ENCODE assay signal across 29 cellular contexts in genomic region chr1:239601108-239601507, GRCh38.
"Had no signal": no experiment of that assay in that cellular context is flagged by ENCODE, and none has a peak within 500 bp of the region (broad histone marks: within the 10 kb centered on the region; RNA-seq: fewer than 3 reads in every experiment).

No MANE protein-coding gene starts in this region.

- ATAC-seq: stimulated activated effector memory CD8-positive, alpha-beta T cell treated with anti-CD3 and anti-CD28 coated beads, Interleukin-12 subunit alpha, Interleukin-12 subunit beta, amount 100 ng/mL, for 72 hours; stimulated activated memory B cell treated with anti-CD40 and anti-IgM and Interleukin-4, amounts not matched to agents 10 μg/mL and 1 μg/mL and 100 μg/mL, for 72 hours; stimulated activated naive B cell treated with anti-CD40 and anti-IgM and Interleukin-4, amounts not matched to agents 10 μg/mL and 1 μg/mL and 100 μg/mL, for 72 hours; stimulated activated naive CD8-positive, alpha-beta T cell treated with anti-CD3 and anti-CD28 coated beads, Interleukin-15, amount 100 ng/mL, for 72 hours; stimulated activated naive CD8-positive, alpha-beta T cell treated with anti-CD3 and anti-CD28 coated beads, Interleukin-15, Interleukin-2, amounts not matched to agents 100 U/mL and 50 U/mL, for 24 hours; upper lobe of right lung had no signal

- H3K27ac ChIP-seq: stomach, suprapubic skin, testis, thoracic aorta, thyroid gland, tibial artery, tibial nerve, transverse colon, upper lobe of left lung, upper lobe of right lung, uterus, vagina had no signal

- H3K9me3 Mint-ChIP-seq: stimulated activated effector memory CD8-positive, alpha-beta T cell treated with anti-CD3 and anti-CD28 coated beads, Interleukin-12 subunit alpha, Interleukin-12 subunit beta, amount 100 ng/mL, for 72 hours; type B pancreatic cell had no signal

- H3K27ac Mint-ChIP-seq: stimulated activated effector memory CD8-positive, alpha-beta T cell treated with anti-CD3 and anti-CD28 coated beads, Interleukin-12 subunit alpha, Interleukin-12 subunit beta, amount 100 ng/mL, for 72 hours; stimulated activated memory B cell treated with anti-CD40 and anti-IgM and Interleukin-4, amounts not matched to agents 10 μg/mL and 1 μg/mL and 100 μg/mL, for 72 hours; stimulated activated naive B cell treated with anti-CD40 and anti-IgM and Interleukin-4, amounts not matched to agents 10 μg/mL and 1 μg/mL and 100 μg/mL, for 72 hours; stimulated activated naive CD8-positive, alpha-beta T cell treated with anti-CD3 and anti-CD28 coated beads, Interleukin-15, amount 100 ng/mL, for 72 hours; stimulated activated naive CD8-positive, alpha-beta T cell treated with anti-CD3 and anti-CD28 coated beads, Interleukin-15, Interleukin-2, amounts not matched to agents 100 ng/mL and 50 ng/mL, for 24 hours; type B pancreatic cell had no signal

- H3K4me3 Mint-ChIP-seq: stimulated activated effector memory CD8-positive, alpha-beta T cell treated with anti-CD3 and anti-CD28 coated beads, Interleukin-12 subunit alpha, Interleukin-12 subunit beta, amount 100 ng/mL, for 72 hours; stimulated activated memory B cell treated with anti-CD40 and anti-IgM and Interleukin-4, amounts not matched to agents 10 μg/mL and 1 μg/mL and 100 μg/mL, for 72 hours; stimulated activated naive B cell treated with anti-CD40 and anti-IgM and Interleukin-4, amounts not matched to agents 10 μg/mL and 1 μg/mL and 100 μg/mL, for 72 hours; stimulated activated naive CD8-positive, alpha-beta T cell treated with anti-CD3 and anti-CD28 coated beads, Interleukin-15, amount 100 ng/mL, for 72 hours; stimulated activated naive CD8-positive, alpha-beta T cell treated with anti-CD3 and anti-CD28 coated beads, Interleukin-15, Interleukin-2, amounts not matched to agents 100 ng/mL and 50 ng/mL, for 24 hours; type B pancreatic cell had no signal

- H3K36me3 ChIP-seq: stomach, suprapubic skin, thoracic aorta, thyroid gland, tibial artery, tibial nerve, transverse colon, upper lobe of left lung, upper lobe of right lung, uterus, vagina had no signal

- H3K4me3 ChIP-seq: stomach, suprapubic skin, testis, thoracic aorta, thyroid gland, tibial artery, tibial nerve, transverse colon, upper lobe of left lung, upper lobe of right lung, uterus, vagina had no signal

- H3K4me1 Mint-ChIP-seq: stimulated activated effector memory CD8-positive, alpha-beta T cell treated with anti-CD3 and anti-CD28 coated beads, Interleukin-12 subunit alpha, Interleukin-12 subunit beta, amount 100 ng/mL, for 72 hours; stimulated activated memory B cell treated with anti-CD40 and anti-IgM and Interleukin-4, amounts not matched to agents 10 μg/mL and 1 μg/mL and 100 μg/mL, for 72 hours; stimulated activated naive B cell treated with anti-CD40 and anti-IgM and Interleukin-4, amounts not matched to agents 10 μg/mL and 1 μg/mL and 100 μg/mL, for 72 hours; stimulated activated naive CD8-positive, alpha-beta T cell treated with anti-CD3 and anti-CD28 coated beads, Interleukin-15, amount 100 ng/mL, for 72 hours had no signal

- H3K9me3 ChIP-seq: stomach, suprapubic skin, testis, thoracic aorta, thyroid gland, tibial artery, tibial nerve, transverse colon, upper lobe of left lung, upper lobe of right lung, uterus, vagina had no signal

- H3K36me3 Mint-ChIP-seq: stimulated activated effector memory CD8-positive, alpha-beta T cell treated with anti-CD3 and anti-CD28 coated beads, Interleukin-12 subunit alpha, Interleukin-12 subunit beta, amount 100 ng/mL, for 72 hours; stimulated activated memory B cell treated with anti-CD40 and anti-IgM and Interleukin-4, amounts not matched to agents 10 μg/mL and 1 μg/mL and 100 μg/mL, for 72 hours; stimulated activated naive B cell treated with anti-CD40 and anti-IgM and Interleukin-4, amounts not matched to agents 10 μg/mL and 1 μg/mL and 100 μg/mL, for 72 hours; type B pancreatic cell had no signal

- H3K27me3 ChIP-seq: stomach, suprapubic skin, testis, thyroid gland, tibial artery, tibial nerve, transverse colon, upper lobe of left lung, upper lobe of right lung, uterus, vagina had no signal

- H3K4me1 ChIP-seq: stomach, suprapubic skin, testis, thyroid gland, tibial artery, tibial nerve, transverse colon, upper lobe of left lung, upper lobe of right lung, uterus, vagina had no signal

- H3K27me3 Mint-ChIP-seq: stimulated activated memory B cell treated with anti-CD40 and anti-IgM and Interleukin-4, amounts not matched to agents 10 μg/mL and 1 μg/mL and 100 μg/mL, for 72 hours; stimulated activated naive B cell treated with anti-CD40 and anti-IgM and Interleukin-4, amounts not matched to agents 10 μg/mL and 1 μg/mL and 100 μg/mL, for 72 hours; stimulated activated naive CD8-positive, alpha-beta T cell treated with anti-CD3 and anti-CD28 coated beads, Interleukin-15, Interleukin-2, amounts not matched to agents 100 ng/mL and 50 ng/mL, for 24 hours had no signal

- FAIRE-seq: urothelium cell line had no signal

- DNase-seq: stimulated activated CD4-positive, alpha-beta T cell treated with anti-CD3 and anti-CD28 coated beads, Interleukin-2, amount 100 ng/mL, for 48 hours; stimulated activated CD4-positive, alpha-beta T cell treated with anti-CD3 and anti-CD28 coated beads, Interleukin-4, amount 100 ng/mL, for 1 hour; stimulated activated CD4-positive, alpha-beta T cell treated with anti-CD3 and anti-CD28 coated beads, Interleukin-4, amount 100 ng/mL, for 24 hours; stimulated activated CD4-positive, alpha-beta T cell treated with anti-CD3 and anti-CD28 coated beads, Interleukin-4, amount 100 ng/mL, for 4 hours; stimulated activated CD8-positive, alpha-beta memory T cell treated with anti-CD3 and anti-CD28 coated beads, Interleukin-4, amount 100 ng/mL, for 48 hours; stimulated activated naive B cell treated with anti-CD40 and anti-IgM and Interleukin-4, amounts not matched to agents 10 μg/mL and 1 μg/mL and 100 μg/mL, for 72 hours; stimulated activated naive CD4-positive, alpha-beta T cell; stimulated activated naive CD4-positive, alpha-beta T cell treated with Interleukin-2 at 50 U/mL for 16 hours; stimulated activated naive CD8-positive, alpha-beta T cell treated with anti-CD3 and anti-CD28 coated beads, Interleukin-15, amount 100 ng/mL, for 72 hours; stimulated activated naive CD8-positive, alpha-beta T cell treated with anti-CD3 and anti-CD28 coated beads, Interleukin-15, Interleukin-2, amounts not matched to agents 100 U/mL and 50 U/mL, for 24 hours; stomach; substantia nigra; testis; thyroid gland; tibial artery; transverse colon; trophoblast cell; upper lobe of left lung; upper lobe of right lung; uterus had no signal
